1 cellular context compared by ENCODE assay signal in genomic region chr16:2452650-2453049, GRCh38.
TF ChIP-seq lines count a peak whose summit lies in the region.

No MANE protein-coding gene starts in this region.

TF ChIP-seq in K562, 482 proteins besides CTCF, POLR2A, EP300 and RAD21:
- TF ChIP-seq CREB5 (CRISPR knock-in tag; IDR thresholded peaks at IDR 0.05) (no peak), ZNF146 (CRISPR knock-in tag; IDR thresholded peaks at IDR 0.05; ENCODE audit: unreplicated experiment) (peak; percentile 99)
